Comparison of ENCODE assay signal across 9 cellular contexts in the genomic region with DNA sequence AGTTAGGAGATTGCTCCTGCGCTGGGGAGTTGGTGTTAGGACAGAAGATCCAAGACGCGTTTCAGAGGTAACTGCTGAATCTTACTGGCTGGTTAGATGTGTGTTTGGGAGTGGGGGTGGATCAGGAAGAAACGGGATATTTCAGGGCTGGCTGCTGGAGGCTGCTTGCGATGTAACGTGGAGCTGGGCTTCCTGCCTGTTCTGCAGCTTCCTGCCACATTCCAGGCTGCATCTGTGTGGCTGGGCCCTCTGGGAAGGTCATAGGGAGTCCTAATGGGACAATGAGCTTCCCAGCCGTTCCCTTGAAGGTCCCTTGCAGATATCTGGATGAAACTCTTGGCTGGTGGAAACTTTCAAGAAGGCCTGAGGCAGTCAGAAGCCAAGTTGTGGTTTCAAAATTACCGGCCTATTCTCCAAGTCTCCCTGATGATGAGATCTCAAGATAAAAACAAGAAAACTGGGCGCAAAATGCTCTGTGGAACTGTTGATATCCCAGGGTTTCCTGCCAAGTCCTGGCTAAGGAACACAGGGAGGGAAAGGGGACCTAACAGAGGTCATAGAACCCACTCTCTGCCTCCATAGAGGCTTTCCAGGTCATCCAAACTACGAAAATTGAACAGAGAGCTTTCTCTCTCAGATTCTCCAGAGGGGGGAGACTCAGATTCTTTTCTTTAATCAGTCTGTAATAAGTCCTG.
A peak's percentile ranks its signal among the peaks of the same experiment; 100 is the strongest.
DNase-seq lines count a peak whose midpoint lies in the region; ATAC-seq, FAIRE-seq and TF ChIP-seq lines count a peak whose summit lies in the region.
"Had no signal": no experiment of that assay in that cellular context is flagged by ENCODE, and none has a peak within 500 bp of the region (broad histone marks: within the 10 kb centered on the region; RNA-seq: fewer than 3 reads in every experiment).

No MANE protein-coding gene starts in this region.

- no peak overlapping the region for H3K9ac ChIP-seq in HepG2 (ENCODE audit: insufficient read depth, low read depth, low read length)

- H3K79me2 ChIP-seq in HepG2 (ENCODE audit: insufficient read depth, low read length): no peaks in the 10 kb centered on the region

- peaks cover 21% of the 10 kb centered on the region for H3K4me1 ChIP-seq in HepG2 (ENCODE audit: insufficient read depth, low read length)

- no peak overlapping the region for H2AFZ ChIP-seq in HepG2 (ENCODE audit: low read length)

- POLR2A ChIA-PET in HepG2 (lab: Yijun Ruan, JAX): no interaction called here

- no peak for TF ChIP-seq RAD21 in HepG2 (CRISPR knock-in tag; IDR thresholded peaks at IDR 0.05)

- no peaks in the 10 kb centered on the region for H3K9me3 ChIP-seq in HepG2 (ENCODE audit: low read length)

- 48% methylated on average over 8 of the region's 10 CpGs for WGBS in HepG2 (ENCODE audit: low lambda C conversion rate)

- in situ Hi-C loops in HepG2 (cut with HindIII; ENCODE audit: extremely low pct_ligation_motif_present, low pct_unique_long_range_greater_than_20kb): no loop called here

- FAIRE-seq in HepG2 (lab: Jason Lieb, UNC): no peak

- no peak for TF ChIP-seq EP300 in HepG2 (IDR thresholded peaks at IDR 0.05; ENCODE audit: low read depth in 2 of 2, low read length in 2 of 2)
- TF ChIP-seq EP300 in HepG2 (CRISPR knock-in tag; IDR thresholded peaks at IDR 0.05; ENCODE audit: borderline replicate concordance): no peak

- CTCF ChIA-PET in HepG2 (lab: Yijun Ruan, JAX; ENCODE audit: low intra/inter-chr PET ratio, low total read pairs): no interaction called here

- peaks cover 2 to 48% of the 10 kb centered on the region in 2 experiments; a peak in 4 of 5 replicates for H3K27me3 ChIP-seq in HepG2 (ENCODE audit: control insufficient read depth in 1 of 2, insufficient read depth in 2 of 2, low read length in 2 of 2)

- TF ChIP-seq POLR2A in HepG2 (IDR thresholded peaks at IDR 0.05; ENCODE audit: insufficient read depth in 1 of 2, low read depth in 2 of 2, low read length in 2 of 2): no peak

- H3K36me3 ChIP-seq in HepG2 (replicated peaks in 1 of 2; ENCODE audit: control insufficient read depth in 1 of 2, insufficient read depth in 2 of 2, low read length in 2 of 2): no peaks in the 10 kb centered on the region

- BruUV-seq in HepG2 (replicated peaks; lab: Mats Ljungman, UMichigan): no TSS peak

- no peak overlapping the region for H3K27ac ChIP-seq in HepG2 (ENCODE audit: extremely low read length, insufficient read depth, low read length)
- H3K27ac ChIP-seq in substantia nigra (ENCODE audit: low read depth, low read length, poor library complexity, severe bottlenecking): peak overlapping the region; percentile 33

- no peak for TF ChIP-seq CTCF in HepG2 (CRISPR knock-in tag; IDR thresholded peaks at IDR 0.05)

- H4K20me1 ChIP-seq in HepG2 (ENCODE audit: insufficient read depth, low read length): no peaks in the 10 kb centered on the region

- H3K4me3 ChIP-seq in HepG2 (replicated peaks in 1 of 3; ENCODE audit: insufficient read depth in 1 of 3, low read depth in 2 of 3, low read length in 3 of 3): no peak overlapping the region

- DNase-seq in H4 (ENCODE audit: low spot score): peak; percentile 70
- peak; percentile 86 for DNase-seq in dermis blood vessel endothelial cell
- no peak for DNase-seq in HepG2 (ENCODE audit: low spot score)
- peak in 3 of 49 donors; percentile 5 to 9 (median 8) for DNase-seq in substantia nigra (lab: John Stamatoyannopoulos, UW)
- DNase-seq in KG1 (lab: John Stamatoyannopoulos, UW): no peak
- DNase-seq in stimulated activated CD4-positive, alpha-beta T cell treated with anti-CD3 and anti-CD28 coated beads, Interleukin-1b, Interleukin-23, amount 100 ng/mL, for 48 hours: no peak
- DNase-seq in central memory CD4-positive, alpha-beta T cell: no peak
- DNase-seq: NCI-H1694 had no signal

- H3K4me2 ChIP-seq in HepG2 (ENCODE audit: low read depth, low read length): no peak overlapping the region

- ATAC-seq in HepG2 (peak; percentile 41; the same call in 2 of the 3 replicates), HG03521 (IDR thresholded peaks at IDR 0.05; ENCODE audit: unreplicated experiment) (no peak)

- intact Hi-C loops in HepG2 (cut with micrococcal nuclease; ENCODE audit: unreplicated experiment): no loop called here

TF ChIP-seq in HepG2, 621 proteins besides CTCF, POLR2A, EP300 and RAD21:
- TF ChIP-seq, protein P1, sequence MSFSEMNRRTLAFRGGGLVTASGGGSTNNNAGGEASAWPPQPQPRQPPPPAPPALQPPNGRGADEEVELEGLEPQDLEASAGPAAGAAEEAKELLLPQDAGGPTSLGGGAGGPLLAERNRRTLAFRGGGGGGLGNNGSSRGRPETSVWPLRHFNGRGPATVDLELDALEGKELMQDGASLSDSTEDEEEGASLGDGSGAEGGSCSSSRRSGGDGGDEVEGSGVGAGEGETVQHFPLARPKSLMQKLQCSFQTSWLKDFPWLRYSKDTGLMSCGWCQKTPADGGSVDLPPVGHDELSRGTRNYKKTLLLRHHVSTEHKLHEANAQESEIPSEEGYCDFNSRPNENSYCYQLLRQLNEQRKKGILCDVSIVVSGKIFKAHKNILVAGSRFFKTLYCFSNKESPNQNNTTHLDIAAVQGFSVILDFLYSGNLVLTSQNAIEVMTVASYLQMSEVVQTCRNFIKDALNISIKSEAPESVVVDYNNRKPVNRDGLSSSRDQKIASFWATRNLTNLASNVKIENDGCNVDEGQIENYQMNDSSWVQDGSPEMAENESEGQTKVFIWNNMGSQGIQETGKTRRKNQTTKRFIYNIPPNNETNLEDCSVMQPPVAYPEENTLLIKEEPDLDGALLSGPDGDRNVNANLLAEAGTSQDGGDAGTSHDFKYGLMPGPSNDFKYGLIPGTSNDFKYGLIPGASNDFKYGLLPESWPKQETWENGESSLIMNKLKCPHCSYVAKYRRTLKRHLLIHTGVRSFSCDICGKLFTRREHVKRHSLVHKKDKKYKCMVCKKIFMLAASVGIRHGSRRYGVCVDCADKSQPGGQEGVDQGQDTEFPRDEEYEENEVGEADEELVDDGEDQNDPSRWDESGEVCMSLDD (CRISPR knock-in tag; IDR thresholded peaks at IDR 0.05; ENCODE audit: borderline replicate concordance): no peak
- peak; percentile 60 for TF ChIP-seq TEAD3 (CRISPR knock-in tag; optimal IDR thresholded peaks at IDR 0.05; ENCODE audit: borderline replicate concordance)

Comparison
In these comparisons a context has a peak if more than half of its experiments do, and no peak if none do; other contexts are left out.
1. DNase-seq: peak in H4 (single experiment) and dermis blood vessel endothelial cell (single experiment); none in HepG2 (single experiment), KG1 (single experiment), stimulated activated CD4-positive, alpha-beta T cell treated with anti-CD3 and anti-CD28 coated beads, Interleukin-1b, Interleukin-23, amount 100 ng/mL, for 48 hours (single experiment) and central memory CD4-positive, alpha-beta T cell (single experiment).